ENCODE assay signal across 15 cellular contexts in the genomic region with DNA sequence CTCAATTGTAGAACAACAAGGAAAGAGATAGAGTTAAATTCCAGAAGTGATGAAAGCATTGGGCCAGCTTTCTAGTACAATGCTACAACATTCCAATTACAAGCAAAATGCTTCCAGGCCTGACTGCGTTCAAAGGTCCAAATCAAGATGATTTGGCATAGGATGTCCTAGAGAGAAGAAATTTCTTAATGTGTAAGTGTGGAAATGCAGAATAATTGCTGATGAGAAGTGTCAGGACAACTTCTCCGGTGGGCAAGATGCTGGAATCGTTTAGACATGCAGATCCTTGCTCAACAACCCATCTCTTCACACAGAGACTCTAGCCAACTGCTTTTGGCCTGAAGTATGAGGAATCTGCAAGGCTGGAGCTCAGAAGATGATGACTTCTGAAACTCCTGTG.
A peak's percentile ranks its signal among the peaks of the same experiment; 100 is the strongest.
DNase-seq lines count a peak whose midpoint lies in the region; ATAC-seq and TF ChIP-seq lines count a peak whose summit lies in the region.
"Had no signal": no experiment of that assay in that cellular context is flagged by ENCODE, and none has a peak within 500 bp of the region (broad histone marks: within the 10 kb centered on the region; RNA-seq: fewer than 3 reads in every experiment).

No MANE protein-coding gene starts in this region.

- H3K4me1 ChIP-seq in adipocyte (ENCODE audit: control insufficient read depth, insufficient read depth, low read length) (peaks cover 19% of the 10 kb centered on the region), gastrocnemius medialis (peaks cover 0 to 6% of the 10 kb centered on the region in 2 donors)
- H3K4me1 ChIP-seq: BLaER1 treated with 17β-estradiol and CSF1 and Interleukin-3, amounts not matched to agents 10 nM and 100 nM had no signal

- TF ChIP-seq POLR2A in gastrocnemius medialis (IDR thresholded peaks at IDR 0.05) = no peak

- DNase-seq in adipocyte (ENCODE audit: low read depth) (peak; percentile 14), fibroblast of gingiva (ENCODE audit: low read depth) (peak; percentile 70), gastrocnemius medialis (peak in 1 of 2 donors; percentile 15), AML-193 (lab: John Stamatoyannopoulos, UW) (no peak), substantia nigra (lab: John Stamatoyannopoulos, UW) (no peak), H7 (no peak)
- DNase-seq: ACHN; Calu3; CD8-positive, alpha-beta T cell; DMS79 treated with DMSO at 0.1 percent for 48 hours; GF-D8; HCEC 1CT; KG1 had no signal

- TF ChIP-seq CTCF in gastrocnemius medialis (IDR thresholded peaks at IDR 0.05 in 4 of 5, conservative IDR thresholded peaks at IDR 0.05 in 1 of 5) = no peak

- H3K4me3 ChIP-seq in adipocyte (ENCODE audit: low read length) (no peak overlapping the region), gastrocnemius medialis (no peak overlapping the region), H7 (ENCODE audit: insufficient read depth, low read depth, low read length) (no peak overlapping the region)
- H3K4me3 ChIP-seq: BLaER1 treated with 17β-estradiol and CSF1 and Interleukin-3, amounts not matched to agents 10 nM and 100 nM had no signal

- H3K27ac ChIP-seq in gastrocnemius medialis (no peak overlapping the region), substantia nigra (ENCODE audit: low read depth, low read length, poor library complexity, severe bottlenecking) (no peak overlapping the region)
- H3K27ac ChIP-seq: BLaER1 treated with 17β-estradiol and CSF1 and Interleukin-3, amounts not matched to agents 10 nM and 100 nM had no signal

- in situ Hi-C loops in gastrocnemius medialis (cut with MboI; ENCODE audit: low sequenced_read_pairs in 4 of 4) = no loop called here

- no peak overlapping the region for H3K9ac ChIP-seq in adipocyte (ENCODE audit: low read length)
- H3K9ac ChIP-seq: BLaER1 treated with 17β-estradiol and CSF1 and Interleukin-3, amounts not matched to agents 10 nM and 100 nM had no signal

- H3K9me3 ChIP-seq in adipocyte (ENCODE audit: control insufficient read depth, low read length) (no peaks in the 10 kb centered on the region), gastrocnemius medialis (no peaks in the 10 kb centered on the region)

- H3K36me3 ChIP-seq in adipocyte (ENCODE audit: control insufficient read depth, insufficient read depth, low read length, severe bottlenecking) (no peaks in the 10 kb centered on the region), gastrocnemius medialis (no peaks in the 10 kb centered on the region), H7 (replicated peaks; ENCODE audit: control insufficient read depth, insufficient read depth, low read length) (no peaks in the 10 kb centered on the region)
- H3K36me3 ChIP-seq: BLaER1 treated with 17β-estradiol and CSF1 and Interleukin-3, amounts not matched to agents 10 nM and 100 nM had no signal

- intact Hi-C loops in gastrocnemius medialis (cut with DNase I; ENCODE audit: low total_unique reads) = no loop called here

- ATAC-seq in gastrocnemius medialis = peak; percentile 33 to 45
- ATAC-seq in HG03354 (IDR thresholded peaks at IDR 0.05; ENCODE audit: poor library complexity, severe bottlenecking, unreplicated experiment) = no peak
- ATAC-seq: CD8-positive, alpha-beta T cell had no signal

- no peaks in the 10 kb centered on the region for H3K27me3 ChIP-seq in adipocyte (replicated peaks; ENCODE audit: control insufficient read depth, insufficient read depth, low read length)
- no peaks in the 10 kb centered on the region for H3K27me3 ChIP-seq in gastrocnemius medialis
- H3K27me3 ChIP-seq in H7 (ENCODE audit: control insufficient read depth, insufficient read depth, low read length) = no peaks in the 10 kb centered on the region
- H3K27me3 ChIP-seq: BLaER1 treated with 17β-estradiol and CSF1 and Interleukin-3, amounts not matched to agents 10 nM and 100 nM had no signal

Comparison
In these comparisons a context has a peak if more than half of its experiments do, and no peak if none do; other contexts are left out.
1. DNase-seq: peak in adipocyte (single experiment) and fibroblast of gingiva (single experiment); none in AML-193 (0 of 2), substantia nigra (0 of 49) and H7 (single experiment).